ENCODE assay signal across 9 cellular contexts in genomic region chr2:26911911-26912861, GRCh38. TPM values are rescaled to one million over a fixed set of nuclear protein-coding genes. Genes with fewer than 3 reads are reported as not detected.
DNase-seq lines count a peak whose midpoint lies in the region; ATAC-seq and TF ChIP-seq lines count a peak whose summit lies in the region.
"Had no signal": no experiment of that assay in that cellular context is flagged by ENCODE, and none has a peak within 500 bp of the region (broad histone marks: within the 10 kb centered on the region; RNA-seq: fewer than 3 reads in every experiment).

No MANE protein-coding gene starts in this region.

- H3K9me3 Mint-ChIP-seq in WTC11 = no peaks in the 10 kb centered on the region
- H3K9me3 Mint-ChIP-seq: dendritic cell treated with granulocyte-macrophage colony-stimulating factor and Interleukin-4, amounts not matched to agents 40 ng/mL and 50 ng/mL, for 4 days had no signal

- H3K4me1 ChIP-seq in iPS-18a (ENCODE audit: control insufficient read depth, low read depth, low read length) (peaks cover 41% of the 10 kb centered on the region), mucosa of descending colon (ENCODE audit: low read depth) (no peaks in the 10 kb centered on the region)

- H3K9me3 ChIP-seq in iPS-18a (ENCODE audit: control insufficient read depth, low read depth, low read length) = no peaks in the 10 kb centered on the region
- no peaks in the 10 kb centered on the region for H3K9me3 ChIP-seq in mucosa of descending colon
- H3K9me3 ChIP-seq in T-helper 17 cell (ENCODE audit: control insufficient read depth, low read length, poor library complexity, severe bottlenecking) = no peaks in the 10 kb centered on the region

- H3K27ac Mint-ChIP-seq in WTC11 (no peak overlapping the region), T-helper 17 cell (no peak overlapping the region)
- H3K27ac Mint-ChIP-seq: dendritic cell treated with granulocyte-macrophage colony-stimulating factor and Interleukin-4, amounts not matched to agents 40 ng/mL and 50 ng/mL, for 4 days had no signal

- CTCF ChIA-PET in WTC11 (lab: Charles Lee) = interaction anchor here (0.5 to 2.5 kb wide), 12 partner anchors 10 to 334 kb away, joined by 3 to 37 read pairs (median 6); no protein-coding TSS in a partner anchor

- H3K27me3 Mint-ChIP-seq in WTC11 (ENCODE audit: low read depth) (peaks cover 3% of the 10 kb centered on the region; the same call in 1 of the 2 replicates), T-helper 17 cell (peaks cover 31% of the 10 kb centered on the region)

- H3K9ac ChIP-seq in iPS-18a (ENCODE audit: low read length) = peak overlapping the region; percentile 34

- peak; percentile 82 to 98 (median 90) for DNase-seq in NCI-H1417 (lab: John Stamatoyannopoulos, UW)
- DNase-seq in WTC11 (ENCODE audit: low spot score) = peak; percentile 45
- DNase-seq in superior temporal gyrus (ENCODE audit: extremely low spot score) = peak; percentile 95
- no peak for DNase-seq in mucosa of descending colon
- DNase-seq in NCI-H2029 treated with DMSO at 0.1 percent for 48 hours (lab: John Stamatoyannopoulos, UW) = no peak
- no peak for DNase-seq in T-helper 17 cell

- POLR2A ChIA-PET in WTC11 (lab: Charles Lee) = no interaction called here

- H3K36me3 ChIP-seq in iPS-18a (ENCODE audit: control insufficient read depth, low read depth, low read length) = no peaks in the 10 kb centered on the region
- H3K36me3 ChIP-seq in mucosa of descending colon (ENCODE audit: low read depth) = no peaks in the 10 kb centered on the region

- intact Hi-C loops in mucosa of descending colon (cut with DNase I, micrococcal nuclease) = no loop called here

- H3K4me1 Mint-ChIP-seq in WTC11 = peaks cover 28% of the 10 kb centered on the region
- no peaks in the 10 kb centered on the region for H3K4me1 Mint-ChIP-seq in T-helper 17 cell

- H3K36me3 Mint-ChIP-seq in WTC11 (no peaks in the 10 kb centered on the region), T-helper 17 cell (ENCODE audit: low read depth) (peaks cover 5% of the 10 kb centered on the region)

- peak overlapping the region; percentile 36 for H3K4me3 ChIP-seq in iPS-18a (ENCODE audit: low read length)
- no peak overlapping the region for H3K4me3 ChIP-seq in mucosa of descending colon

- ATAC-seq in WTC11 = peak; percentile 86
- ATAC-seq in mucosa of descending colon = no peak
- no peak for ATAC-seq in GM19035 (IDR thresholded peaks at IDR 0.05; ENCODE audit: unreplicated experiment)
- ATAC-seq in T-helper 17 cell = no peak

- no peak for TF ChIP-seq CTCF in WTC11 (IDR thresholded peaks at IDR 0.05)
- TF ChIP-seq CTCF in mucosa of descending colon (IDR thresholded peaks at IDR 0.05) = no peak

- H3K4me3 Mint-ChIP-seq in WTC11 = peak overlapping the region; percentile 33
- H3K4me3 Mint-ChIP-seq in T-helper 17 cell = no peak overlapping the region
- H3K4me3 Mint-ChIP-seq: dendritic cell treated with granulocyte-macrophage colony-stimulating factor and Interleukin-4, amounts not matched to agents 40 ng/mL and 50 ng/mL, for 4 days had no signal

- H3K27me3 ChIP-seq in iPS-18a (ENCODE audit: control insufficient read depth, insufficient read depth, low read length) = no peaks in the 10 kb centered on the region

- H3K27ac ChIP-seq in iPS-18a (ENCODE audit: low read length) = peak overlapping the region; percentile 46

TF ChIP-seq in WTC11, 78 proteins besides CTCF, POLR2A, EP300 and RAD21:
- TF ChIP-seq FOXP1 (CRISPR knock-in tag; IDR thresholded peaks at IDR 0.05; ENCODE audit: borderline replicate concordance) (no peak), CREB1 (CRISPR knock-in tag; IDR thresholded peaks at IDR 0.05) (no peak), NFATC4 (CRISPR knock-in tag; IDR thresholded peaks at IDR 0.05) (no peak), MYBL2 (CRISPR knock-in tag; IDR thresholded peaks at IDR 0.05) (no peak), IRF2 (CRISPR knock-in tag; IDR thresholded peaks at IDR 0.05; ENCODE audit: borderline replicate concordance, low read depth) (no peak), ETV6 (CRISPR knock-in tag; IDR thresholded peaks at IDR 0.05) (no peak), SOX15 (CRISPR knock-in tag; IDR thresholded peaks at IDR 0.05) (no peak), ZNF281 (CRISPR knock-in tag; IDR thresholded peaks at IDR 0.05) (no peak), ZBTB21 (CRISPR knock-in tag; IDR thresholded peaks at IDR 0.05; ENCODE audit: borderline replicate concordance) (no peak), TEAD4 (CRISPR knock-in tag; IDR thresholded peaks at IDR 0.05) (no peak), CBFB (CRISPR knock-in tag; IDR thresholded peaks at IDR 0.05; ENCODE audit: low read depth) (no peak), EMX1 (CRISPR knock-in tag; IDR thresholded peaks at IDR 0.05) (no peak)
- TF ChIP-seq, protein P1, sequence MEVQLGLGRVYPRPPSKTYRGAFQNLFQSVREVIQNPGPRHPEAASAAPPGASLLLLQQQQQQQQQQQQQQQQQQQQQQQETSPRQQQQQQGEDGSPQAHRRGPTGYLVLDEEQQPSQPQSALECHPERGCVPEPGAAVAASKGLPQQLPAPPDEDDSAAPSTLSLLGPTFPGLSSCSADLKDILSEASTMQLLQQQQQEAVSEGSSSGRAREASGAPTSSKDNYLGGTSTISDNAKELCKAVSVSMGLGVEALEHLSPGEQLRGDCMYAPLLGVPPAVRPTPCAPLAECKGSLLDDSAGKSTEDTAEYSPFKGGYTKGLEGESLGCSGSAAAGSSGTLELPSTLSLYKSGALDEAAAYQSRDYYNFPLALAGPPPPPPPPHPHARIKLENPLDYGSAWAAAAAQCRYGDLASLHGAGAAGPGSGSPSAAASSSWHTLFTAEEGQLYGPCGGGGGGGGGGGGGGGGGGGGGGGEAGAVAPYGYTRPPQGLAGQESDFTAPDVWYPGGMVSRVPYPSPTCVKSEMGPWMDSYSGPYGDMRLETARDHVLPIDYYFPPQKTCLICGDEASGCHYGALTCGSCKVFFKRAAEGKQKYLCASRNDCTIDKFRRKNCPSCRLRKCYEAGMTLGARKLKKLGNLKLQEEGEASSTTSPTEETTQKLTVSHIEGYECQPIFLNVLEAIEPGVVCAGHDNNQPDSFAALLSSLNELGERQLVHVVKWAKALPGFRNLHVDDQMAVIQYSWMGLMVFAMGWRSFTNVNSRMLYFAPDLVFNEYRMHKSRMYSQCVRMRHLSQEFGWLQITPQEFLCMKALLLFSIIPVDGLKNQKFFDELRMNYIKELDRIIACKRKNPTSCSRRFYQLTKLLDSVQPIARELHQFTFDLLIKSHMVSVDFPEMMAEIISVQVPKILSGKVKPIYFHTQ (CRISPR knock-in tag; IDR thresholded peaks at IDR 0.05) = no peak
- TF ChIP-seq, protein P2, sequence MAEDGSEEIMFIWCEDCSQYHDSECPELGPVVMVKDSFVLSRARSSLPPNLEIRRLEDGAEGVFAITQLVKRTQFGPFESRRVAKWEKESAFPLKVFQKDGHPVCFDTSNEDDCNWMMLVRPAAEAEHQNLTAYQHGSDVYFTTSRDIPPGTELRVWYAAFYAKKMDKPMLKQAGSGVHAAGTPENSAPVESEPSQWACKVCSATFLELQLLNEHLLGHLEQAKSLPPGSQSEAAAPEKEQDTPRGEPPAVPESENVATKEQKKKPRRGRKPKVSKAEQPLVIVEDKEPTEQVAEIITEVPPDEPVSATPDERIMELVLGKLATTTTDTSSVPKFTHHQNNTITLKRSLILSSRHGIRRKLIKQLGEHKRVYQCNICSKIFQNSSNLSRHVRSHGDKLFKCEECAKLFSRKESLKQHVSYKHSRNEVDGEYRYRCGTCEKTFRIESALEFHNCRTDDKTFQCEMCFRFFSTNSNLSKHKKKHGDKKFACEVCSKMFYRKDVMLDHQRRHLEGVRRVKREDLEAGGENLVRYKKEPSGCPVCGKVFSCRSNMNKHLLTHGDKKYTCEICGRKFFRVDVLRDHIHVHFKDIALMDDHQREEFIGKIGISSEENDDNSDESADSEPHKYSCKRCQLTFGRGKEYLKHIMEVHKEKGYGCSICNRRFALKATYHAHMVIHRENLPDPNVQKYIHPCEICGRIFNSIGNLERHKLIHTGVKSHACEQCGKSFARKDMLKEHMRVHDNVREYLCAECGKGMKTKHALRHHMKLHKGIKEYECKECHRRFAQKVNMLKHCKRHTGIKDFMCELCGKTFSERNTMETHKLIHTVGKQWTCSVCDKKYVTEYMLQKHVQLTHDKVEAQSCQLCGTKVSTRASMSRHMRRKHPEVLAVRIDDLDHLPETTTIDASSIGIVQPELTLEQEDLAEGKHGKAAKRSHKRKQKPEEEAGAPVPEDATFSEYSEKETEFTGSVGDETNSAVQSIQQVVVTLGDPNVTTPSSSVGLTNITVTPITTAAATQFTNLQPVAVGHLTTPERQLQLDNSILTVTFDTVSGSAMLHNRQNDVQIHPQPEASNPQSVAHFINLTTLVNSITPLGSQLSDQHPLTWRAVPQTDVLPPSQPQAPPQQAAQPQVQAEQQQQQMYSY (CRISPR knock-in tag; IDR thresholded peaks at IDR 0.05) = no peak
TF ChIP-seq in WTC11: peak in this region for 0.

RNA-seq across cellular contexts. Expression of gene MAPRE3, which starts 58.3 kb away (rescaled TPM):
- 4.9 to 10.3 TPM (median 6.0 TPM) in 3 replicates for total RNA-seq in WTC11 (2021)
- 10 to 100 TPM; 23.9 to 36.1 (median 35.6) TPM for total RNA-seq in mucosa of descending colon
- total RNA-seq in T-helper 17 cell = 1 to 10 TPM; 5.0 to 5.8 TPM

Comparison
In these comparisons a context has a peak if more than half of its experiments do, and no peak if none do; other contexts are left out.
1. DNase-seq: peak in NCI-H1417 (3 of 3), WTC11 (single experiment) and superior temporal gyrus (single experiment); none in mucosa of descending colon (0 of 3), NCI-H2029 treated with DMSO at 0.1 percent for 48 hours (single experiment) and T-helper 17 cell (0 of 3).